Comparison of ENCODE assay signal across 1 cellular context in genomic region chr6:158416841-158417759, GRCh38.
TF ChIP-seq lines count a peak whose summit lies in the region.

No MANE protein-coding gene starts in this region.

TF ChIP-seq in SK-N-SH, 30 proteins besides CTCF, POLR2A, EP300 and RAD21:
- TF ChIP-seq YY1 (IDR thresholded peaks at IDR 0.05; ENCODE audit: low read depth) (no peak), REST (IDR thresholded peaks at IDR 0.05; ENCODE audit: low read depth, low read length) (no peak), RCOR1 (IDR thresholded peaks at IDR 0.05; ENCODE audit: low read length) (no peak), MAX (IDR thresholded peaks at IDR 0.05; ENCODE audit: low read depth) (no peak), JUND (IDR thresholded peaks at IDR 0.05) (no peak), FOSL2 (IDR thresholded peaks at IDR 0.05; ENCODE audit: borderline replicate concordance, low read depth) (no peak)
- TF ChIP-seq, protein P1, sequence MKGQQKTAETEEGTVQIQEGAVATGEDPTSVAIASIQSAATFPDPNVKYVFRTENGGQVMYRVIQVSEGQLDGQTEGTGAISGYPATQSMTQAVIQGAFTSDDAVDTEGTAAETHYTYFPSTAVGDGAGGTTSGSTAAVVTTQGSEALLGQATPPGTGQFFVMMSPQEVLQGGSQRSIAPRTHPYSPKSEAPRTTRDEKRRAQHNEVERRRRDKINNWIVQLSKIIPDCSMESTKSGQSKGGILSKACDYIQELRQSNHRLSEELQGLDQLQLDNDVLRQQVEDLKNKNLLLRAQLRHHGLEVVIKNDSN (IDR thresholded peaks at IDR 0.05; ENCODE audit: borderline replicate concordance, low read depth), result no peak
- TF ChIP-seq, protein P2, sequence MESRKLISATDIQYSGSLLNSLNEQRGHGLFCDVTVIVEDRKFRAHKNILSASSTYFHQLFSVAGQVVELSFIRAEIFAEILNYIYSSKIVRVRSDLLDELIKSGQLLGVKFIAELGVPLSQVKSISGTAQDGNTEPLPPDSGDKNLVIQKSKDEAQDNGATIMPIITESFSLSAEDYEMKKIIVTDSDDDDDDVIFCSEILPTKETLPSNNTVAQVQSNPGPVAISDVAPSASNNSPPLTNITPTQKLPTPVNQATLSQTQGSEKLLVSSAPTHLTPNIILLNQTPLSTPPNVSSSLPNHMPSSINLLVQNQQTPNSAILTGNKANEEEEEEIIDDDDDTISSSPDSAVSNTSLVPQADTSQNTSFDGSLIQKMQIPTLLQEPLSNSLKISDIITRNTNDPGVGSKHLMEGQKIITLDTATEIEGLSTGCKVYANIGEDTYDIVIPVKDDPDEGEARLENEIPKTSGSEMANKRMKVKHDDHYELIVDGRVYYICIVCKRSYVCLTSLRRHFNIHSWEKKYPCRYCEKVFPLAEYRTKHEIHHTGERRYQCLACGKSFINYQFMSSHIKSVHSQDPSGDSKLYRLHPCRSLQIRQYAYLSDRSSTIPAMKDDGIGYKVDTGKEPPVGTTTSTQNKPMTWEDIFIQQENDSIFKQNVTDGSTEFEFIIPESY (IDR thresholded peaks at IDR 0.05; ENCODE audit: borderline replicate concordance, low read depth), result no peak
- TF ChIP-seq, protein P3, sequence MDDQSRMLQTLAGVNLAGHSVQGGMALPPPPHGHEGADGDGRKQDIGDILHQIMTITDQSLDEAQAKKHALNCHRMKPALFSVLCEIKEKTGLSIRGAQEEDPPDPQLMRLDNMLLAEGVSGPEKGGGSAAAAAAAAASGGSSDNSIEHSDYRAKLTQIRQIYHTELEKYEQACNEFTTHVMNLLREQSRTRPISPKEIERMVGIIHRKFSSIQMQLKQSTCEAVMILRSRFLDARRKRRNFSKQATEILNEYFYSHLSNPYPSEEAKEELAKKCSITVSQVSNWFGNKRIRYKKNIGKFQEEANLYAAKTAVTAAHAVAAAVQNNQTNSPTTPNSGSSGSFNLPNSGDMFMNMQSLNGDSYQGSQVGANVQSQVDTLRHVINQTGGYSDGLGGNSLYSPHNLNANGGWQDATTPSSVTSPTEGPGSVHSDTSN (IDR thresholded peaks at IDR 0.05), result no peak
TF ChIP-seq in SK-N-SH: peak in this region for 0.
